Comparison of ENCODE assay signal across 14 cellular contexts in the genomic region with DNA sequence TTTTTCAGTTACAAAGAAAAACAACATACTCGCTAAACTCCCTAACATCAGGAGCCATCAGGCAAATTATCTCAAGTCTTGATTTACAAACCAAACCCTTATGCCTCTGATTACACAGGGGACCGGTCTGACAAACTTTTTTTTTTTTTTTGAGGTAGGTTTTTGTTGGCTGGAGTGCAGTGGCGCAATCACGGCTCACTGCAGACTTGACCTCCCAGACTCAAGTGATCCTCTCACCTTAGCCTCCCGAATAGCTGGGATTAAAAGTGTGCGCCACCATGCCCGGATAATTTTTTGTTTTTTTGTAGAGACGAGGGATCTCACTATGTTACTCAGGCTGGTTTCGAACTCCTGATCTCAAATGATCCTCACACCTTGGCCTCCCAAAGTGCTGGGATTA. TPM values are rescaled to one million over a fixed set of nuclear protein-coding genes. Genes with fewer than 3 reads are reported as not detected.
"Had no signal": no experiment of that assay in that cellular context is flagged by ENCODE, and none has a peak within 500 bp of the region (broad histone marks: within the 10 kb centered on the region; RNA-seq: fewer than 3 reads in every experiment).

No MANE protein-coding gene starts in this region.

- H3K27me3 Mint-ChIP-seq: activated CD4-positive, alpha-beta T cell treated with anti-CD3 and anti-CD28 coated beads for 36 hours; activated naive CD4-positive, alpha-beta T cell treated with anti-CD3 and anti-CD28 coated beads, Interleukin-2, amount 10 ng/mL, durations not matched to agents 7 days and 5 days; natural killer cell treated with Interleukin-12 subunit alpha and Interleukin-12 subunit beta and Interleukin-15 and Interleukin-18, amount 100 ng/mL, for 72 hours had no signal

- ATAC-seq: activated CD4-positive, alpha-beta T cell treated with anti-CD3 and anti-CD28 coated beads for 36 hours; natural killer cell treated with Interleukin-12 subunit alpha and Interleukin-12 subunit beta and Interleukin-15 and Interleukin-18, amount 100 ng/mL, for 72 hours had no signal

- DNase-seq: activated CD4-positive, alpha-beta T cell treated with anti-CD3 and anti-CD28 coated beads for 36 hours; activated naive CD4-positive, alpha-beta T cell treated with anti-CD3 and anti-CD28 coated beads, Interleukin-2, amount 10 ng/mL, durations not matched to agents 7 days and 5 days; esophagus squamous epithelium; islet precursor cell; left ventricle myocardium inferior; nucleus accumbens; stimulated activated CD4-positive, alpha-beta T cell treated with anti-CD3 and anti-CD28 coated beads, Interleukin-4, amount 100 ng/mL, for 4 hours; stimulated activated CD8-positive, alpha-beta memory T cell treated with anti-CD3 and anti-CD28 coated beads, Interleukin-4, amount 100 ng/mL, for 48 hours; stimulated activated naive CD4-positive, alpha-beta T cell treated with Interleukin-2 at 50 U/mL for 16 hours had no signal

- H3K27ac ChIP-seq: hepatocyte, SK-N-MC had no signal

- H3K4me2 ChIP-seq: hepatocyte had no signal

- H3K9me3 ChIP-seq: esophagus squamous epithelium, left ventricle myocardium inferior, right atrium auricular region had no signal

- H3K27ac Mint-ChIP-seq: activated naive CD4-positive, alpha-beta T cell treated with anti-CD3 and anti-CD28 coated beads, Interleukin-2, amount 10 ng/mL, durations not matched to agents 7 days and 5 days had no signal

- H2AFZ ChIP-seq: hepatocyte had no signal

- H3K4me3 Mint-ChIP-seq: activated CD4-positive, alpha-beta T cell treated with anti-CD3 and anti-CD28 coated beads for 36 hours; activated naive CD4-positive, alpha-beta T cell treated with anti-CD3 and anti-CD28 coated beads, Interleukin-2, amount 10 ng/mL, durations not matched to agents 7 days and 5 days had no signal

- H3K27me3 ChIP-seq: cardiac muscle cell, esophagus squamous epithelium, hepatocyte, right atrium auricular region had no signal

- H3K9me3 Mint-ChIP-seq: activated naive CD4-positive, alpha-beta T cell treated with anti-CD3 and anti-CD28 coated beads, Interleukin-2, amount 10 ng/mL, durations not matched to agents 7 days and 5 days; natural killer cell treated with Interleukin-12 subunit alpha and Interleukin-12 subunit beta and Interleukin-15 and Interleukin-18, amount 100 ng/mL, for 72 hours had no signal

- H3K4me3 ChIP-seq: cardiac muscle cell, esophagus squamous epithelium, hepatocyte, left ventricle myocardium inferior, right atrium auricular region, SK-N-MC had no signal

RNA-seq across cellular contexts. Expression of a gene that starts 47.6 kb away (rescaled TPM):
- total RNA-seq: hepatocyte had no signal
- polyA plus RNA-seq: cardiac muscle cell, hepatocyte had no signal
